1 cellular context compared by ENCODE assay signal in genomic region chr1:22285545-22286396, GRCh38.
TF ChIP-seq lines count a peak whose summit lies in the region.

No MANE protein-coding gene starts in this region.

TF ChIP-seq in HepG2, 621 proteins besides CTCF, POLR2A, EP300 and RAD21 (continued from another document and continues in another):
- TF ChIP-seq RERE (CRISPR knock-in tag; IDR thresholded peaks at IDR 0.05; ENCODE audit: low read depth) (no peak), HDAC2 (CRISPR knock-in tag; IDR thresholded peaks at IDR 0.05) (0 out of 2 replicates have a peak, but pooled peaks have one; percentile 19), ZFP90 (CRISPR knock-in tag; IDR thresholded peaks at IDR 0.05; ENCODE audit: borderline replicate concordance) (no peak), ZBTB33 (CRISPR knock-in tag; IDR thresholded peaks at IDR 0.05) (peak; percentile 59), ZNF670 (CRISPR knock-in tag; IDR thresholded peaks at IDR 0.05; ENCODE audit: borderline replicate concordance) (no peak), ETV5 (CRISPR knock-in tag; IDR thresholded peaks at IDR 0.05; ENCODE audit: borderline replicate concordance) (peak; percentile 54; the same call in 1 of the 2 replicates), ZGPAT (CRISPR knock-in tag; IDR thresholded peaks at IDR 0.05) (0 out of 2 replicates have a peak, but pooled peaks have one; percentile 26), FOXP1 (IDR thresholded peaks at IDR 0.05) (no peak), FOXP1 (CRISPR knock-in tag; IDR thresholded peaks at IDR 0.05) (0 out of 2 replicates have a peak, but pooled peaks have one; percentile 25), SP4 (CRISPR knock-in tag; IDR thresholded peaks at IDR 0.05) (0 out of 2 replicates have a peak, but pooled peaks have one; percentile 32), MXD1 (CRISPR knock-in tag; IDR thresholded peaks at IDR 0.05) (no peak), FOXA1 (IDR thresholded peaks at IDR 0.05) (no peak), FOXA1 (CRISPR knock-in tag; IDR thresholded peaks at IDR 0.05) (peak; percentile 53; the same call in 1 of the 2 replicates), ZNF687 (CRISPR knock-in tag; IDR thresholded peaks at IDR 0.05) (peak; percentile 44), ZBTB1 (CRISPR knock-in tag; IDR thresholded peaks at IDR 0.05; ENCODE audit: borderline replicate concordance) (no peak), IKZF4 (CRISPR knock-in tag; IDR thresholded peaks at IDR 0.05; ENCODE audit: borderline replicate concordance, low read depth, not compliant biosample characterization) (no peak), EEA1 (CRISPR knock-in tag; IDR thresholded peaks at IDR 0.05; ENCODE audit: borderline replicate concordance) (no peak), FOXA3 (CRISPR knock-in tag; IDR thresholded peaks at IDR 0.05) (peak; percentile 19; the same call in 1 of the 2 replicates), GABPB1 (CRISPR knock-in tag; IDR thresholded peaks at IDR 0.05) (peak; percentile 80), PATZ1 (CRISPR knock-in tag; IDR thresholded peaks at IDR 0.05) (peak; percentile 68), ZNF562 (CRISPR knock-in tag; IDR thresholded peaks at IDR 0.05; ENCODE audit: borderline replicate concordance) (no peak), ZNF570 (CRISPR knock-in tag; IDR thresholded peaks at IDR 0.05; ENCODE audit: borderline replicate concordance) (no peak), RXRA (CRISPR knock-in tag; IDR thresholded peaks at IDR 0.05) (peak; percentile 79; the same call in 1 of the 2 replicates), SKIL (CRISPR knock-in tag; IDR thresholded peaks at IDR 0.05; ENCODE audit: borderline replicate concordance) (peak; percentile 47; the same call in 1 of the 2 replicates), FOXJ3 (CRISPR knock-in tag; IDR thresholded peaks at IDR 0.05; ENCODE audit: borderline replicate concordance) (no peak), ZNF414 (CRISPR knock-in tag; IDR thresholded peaks at IDR 0.05) (no peak), RELA (CRISPR knock-in tag; IDR thresholded peaks at IDR 0.05) (no peak), ZNF746 (CRISPR knock-in tag; IDR thresholded peaks at IDR 0.05) (peak; percentile 87), BCL6 (CRISPR knock-in tag; IDR thresholded peaks at IDR 0.05) (peak; percentile 44; the same call in 1 of the 2 replicates), KMT2A (CRISPR knock-in tag; IDR thresholded peaks at IDR 0.05) (no peak), ZNF274 (CRISPR knock-in tag; IDR thresholded peaks at IDR 0.05) (no peak), HIVEP1 (CRISPR knock-in tag; IDR thresholded peaks at IDR 0.05) (no peak), ELF1 (CRISPR knock-in tag; IDR thresholded peaks at IDR 0.05) (no peak), HOMEZ (CRISPR knock-in tag; IDR thresholded peaks at IDR 0.05; ENCODE audit: low read depth) (0 out of 2 replicates have a peak, but pooled peaks have one; percentile 34), ZBTB7B (CRISPR knock-in tag; IDR thresholded peaks at IDR 0.05) (0 out of 2 replicates have a peak, but pooled peaks have one; percentile 32), CREBL2 (CRISPR knock-in tag; IDR thresholded peaks at IDR 0.05; ENCODE audit: borderline replicate concordance) (no peak), FOSL2 (CRISPR knock-in tag; IDR thresholded peaks at IDR 0.05) (peak; percentile 75)
